ENCODE assay signal across 7 cellular contexts in the genomic region with DNA sequence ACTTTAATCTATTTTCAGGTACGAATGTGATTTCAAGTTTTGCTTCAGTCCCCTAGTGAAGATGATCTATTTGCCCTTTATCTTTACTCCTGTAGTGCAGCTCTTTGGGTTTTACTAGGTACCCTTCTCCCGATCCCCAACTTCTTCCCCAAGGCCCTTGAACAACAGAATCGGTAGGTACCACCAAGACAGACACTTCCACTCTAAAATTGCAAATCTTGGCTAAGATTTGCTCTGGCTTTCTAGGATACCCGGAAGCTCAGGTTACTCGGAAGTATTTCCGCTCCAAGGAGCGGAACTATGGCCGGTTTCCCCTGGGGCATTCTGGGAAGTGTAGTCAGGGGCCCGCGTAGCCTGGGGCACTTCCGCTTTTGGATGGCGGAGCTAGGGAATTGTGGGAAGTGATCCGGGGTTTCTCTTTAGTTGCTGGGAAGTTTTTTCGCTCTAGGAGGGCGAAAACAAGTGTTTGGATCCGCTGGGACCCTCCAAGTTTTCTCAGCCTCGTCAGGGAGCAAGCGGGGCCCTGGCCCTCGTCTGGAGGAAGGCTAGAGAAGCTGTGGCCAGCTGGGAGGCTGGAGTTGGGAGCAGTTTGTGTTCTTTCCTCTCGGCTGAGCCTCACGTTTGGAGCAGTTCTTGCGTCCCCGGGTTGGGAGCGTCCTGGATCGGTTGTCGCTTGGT. TPM values are rescaled to one million over a fixed set of nuclear protein-coding genes. Genes with fewer than 3 reads are reported as not detected.
DNase-seq lines count a peak whose midpoint lies in the region; ATAC-seq, FAIRE-seq and TF ChIP-seq lines count a peak whose summit lies in the region.

No MANE protein-coding gene starts in this region.

- H3K4me1 ChIP-seq in iPS-20b (ENCODE audit: insufficient read depth, low read length): no peaks in the 10 kb centered on the region
- peaks cover 0 to 7% (median 4%) of the 10 kb centered on the region in 3 donors for H3K4me1 ChIP-seq in skeletal muscle tissue (ENCODE audit: control insufficient read depth in 3 of 3, insufficient read depth in 3 of 3, low read length in 3 of 3)

- no peak overlapping the region for H3K27ac ChIP-seq in iPS-20b (ENCODE audit: low read length)
- peak overlapping the region; percentile 95 for H3K27ac ChIP-seq in skeletal muscle tissue (ENCODE audit: low read depth, low read length)

- H3K36me3 ChIP-seq in bronchial epithelial cell (ENCODE audit: control insufficient read depth, insufficient read depth, low read length): no peaks in the 10 kb centered on the region
- no peaks in the 10 kb centered on the region for H3K36me3 ChIP-seq in iPS-20b (ENCODE audit: insufficient read depth, low read depth, low read length)
- H3K36me3 ChIP-seq in skeletal muscle tissue (ENCODE audit: control insufficient read depth in 3 of 3, insufficient read depth in 3 of 3, low read length in 3 of 3): no peaks in the 10 kb centered on the region

- H3K9me3 ChIP-seq in iPS-20b (ENCODE audit: insufficient read depth, low read depth, low read length) (peaks cover 36% of the 10 kb centered on the region), skeletal muscle tissue (ENCODE audit: control insufficient read depth in 3 of 3, low read length in 3 of 3) (peaks cover 0 to 3% (median 2%) of the 10 kb centered on the region in 3 donors)

- peak overlapping the region; percentile 89 for H3K9ac ChIP-seq in iPS-20b (ENCODE audit: low read depth, low read length)
- H3K9ac ChIP-seq in skeletal muscle tissue (ENCODE audit: low read depth in 1 of 3, low read length in 3 of 3): peak overlapping the region; percentile 87 to 97 (median 92)

- H3K4me3 ChIP-seq in WI38 (ENCODE audit: low read depth, low read length) (peak overlapping the region; percentile 96), bronchial epithelial cell (ENCODE audit: low read depth, low read length) (peak overlapping the region; percentile 60), iPS-20b (ENCODE audit: low read length) (peak overlapping the region; percentile 93), skeletal muscle tissue (ENCODE audit: low read length in 3 of 3) (peak overlapping the region; percentile 84 to 98 (median 90))

- peak; percentile 94 for ATAC-seq in GM18511 (IDR thresholded peaks at IDR 0.05; ENCODE audit: unreplicated experiment)
- ATAC-seq in HG02981 (IDR thresholded peaks at IDR 0.05; ENCODE audit: unreplicated experiment): peak; percentile 85

- no peaks in the 10 kb centered on the region for H3K27me3 ChIP-seq in bronchial epithelial cell (ENCODE audit: control insufficient read depth, insufficient read depth, low read length)
- no peaks in the 10 kb centered on the region; the same call in 1 of the 2 replicates for H3K27me3 ChIP-seq in iPS-20b (ENCODE audit: insufficient read depth, low read length)
- peaks cover 0 to 2% (median 0%) of the 10 kb centered on the region in 3 donors for H3K27me3 ChIP-seq in skeletal muscle tissue (ENCODE audit: control insufficient read depth in 3 of 3, insufficient read depth in 3 of 3, low read length in 3 of 3)

- TF ChIP-seq CTCF in WI38 (IDR thresholded peaks at IDR 0.05; ENCODE audit: low read depth, low read length) (no peak), bronchial epithelial cell (IDR thresholded peaks at IDR 0.05; ENCODE audit: insufficient read depth, low read length, severe bottlenecking) (no peak)

- DNase-seq in NCI-H2081 treated with DMSO at 0.1 percent for 48 hours (lab: John Stamatoyannopoulos, UW) (peak; percentile 71), bronchial epithelial cell (ENCODE audit: low read depth) (peak; percentile 75)

- FAIRE-seq in bronchial epithelial cell (lab: Jason Lieb, UNC): no peak

RNA-seq across cellular contexts. Expression of gene ZNF227, which starts 5.1 kb away (rescaled TPM):
- total RNA-seq in bronchial epithelial cell (13.8 and 15.8 TPM in 2 replicates), skeletal muscle tissue (21.4 TPM)

RNA-seq across cellular contexts. Expression of gene ZNF226, which starts 42.4 kb away (rescaled TPM):
- total RNA-seq in bronchial epithelial cell: 14.0 and 16.5 TPM in 2 replicates
- 15.7 TPM for total RNA-seq in skeletal muscle tissue

RNA-seq across cellular contexts. Expression of gene ZNF233, which starts 52.4 kb away (rescaled TPM):
- total RNA-seq in bronchial epithelial cell: under 0.01 and 0.38 TPM in 2 replicates
- total RNA-seq in skeletal muscle tissue: 1.6 TPM
